In genomic region chr2:75548036-75548573, GRCh38 we compare ENCODE assay signal across 1 cellular context.
TF ChIP-seq lines count a peak whose summit lies in the region.

No MANE protein-coding gene starts in this region.

TF ChIP-seq in K562, 482 proteins besides CTCF, POLR2A, EP300 and RAD21:
- TF ChIP-seq NFIC (IDR thresholded peaks at IDR 0.05): peak; percentile 95
- peak; percentile 82 for TF ChIP-seq NFIX (CRISPR knock-in tag; IDR thresholded peaks at IDR 0.05; ENCODE audit: low read depth)
- TF ChIP-seq MTA1 (IDR thresholded peaks at IDR 0.05; ENCODE audit: borderline replicate concordance): no peak
- TF ChIP-seq ETV1 (tag; conservative IDR thresholded peaks at IDR 0.05; ENCODE audit: low read depth): no peak
- TF ChIP-seq SMARCE1 (IDR thresholded peaks at IDR 0.05): no peak
